Comparison of ENCODE assay signal across 7 cellular contexts in genomic region chr3:152216960-152217865, GRCh38. TPM values are rescaled to one million over a fixed set of nuclear protein-coding genes. Genes with fewer than 3 reads are reported as not detected.
A peak's percentile ranks its signal among the peaks of the same experiment; 100 is the strongest.
DNase-seq lines count a peak whose midpoint lies in the region; ATAC-seq and TF ChIP-seq lines count a peak whose summit lies in the region.
"Not testable (repeated sequence)": the region's sequence is repeated elsewhere in the genome, so short reads cannot be mapped to it uniquely, and the experiment has no call there.

No MANE protein-coding gene starts in this region.

- not testable (repeated sequence) for H3K4me3 ChIP-seq in CD4-positive, CD25-positive, alpha-beta regulatory T cell (ENCODE audit: low read depth, low read length); esophagus muscularis mucosa; right lobe of liver

- H3K27ac ChIP-seq in CD4-positive, CD25-positive, alpha-beta regulatory T cell (ENCODE audit: insufficient read depth, low read length, poor library complexity, severe bottlenecking), result peak overlapping the region; percentile 33
- peak overlapping the region; percentile 69 to 85 (median 78) for H3K27ac ChIP-seq in esophagus muscularis mucosa (replicated peaks in 1 of 4)
- H3K27ac ChIP-seq in right lobe of liver, result not testable (repeated sequence)

- H3K27me3 Mint-ChIP-seq in CD4-positive, CD25-positive, alpha-beta regulatory T cell; activated CD4-positive, alpha-beta T cell treated with anti-CD3 and anti-CD28 coated beads for 36 hours; activated naive CD8-positive, alpha-beta T cell; natural killer cell treated with Interleukin-12 subunit alpha and Interleukin-12 subunit beta and Interleukin-15 and Interleukin-18, amount 100 ng/mL, for 72 hours; stimulated activated naive B cell treated with anti-CD40 and anti-IgM and Interleukin-4, amounts not matched to agents 10 μg/mL and 1 μg/mL and 100 μg/mL, for 72 hours: not testable (repeated sequence)

- not testable (repeated sequence) for H3K36me3 Mint-ChIP-seq in CD4-positive, CD25-positive, alpha-beta regulatory T cell; activated CD4-positive, alpha-beta T cell treated with anti-CD3 and anti-CD28 coated beads for 36 hours (ENCODE audit: low read depth); activated naive CD8-positive, alpha-beta T cell; natural killer cell treated with Interleukin-12 subunit alpha and Interleukin-12 subunit beta and Interleukin-15 and Interleukin-18, amount 100 ng/mL, for 72 hours; stimulated activated naive B cell treated with anti-CD40 and anti-IgM and Interleukin-4, amounts not matched to agents 10 μg/mL and 1 μg/mL and 100 μg/mL, for 72 hours

- not testable (repeated sequence) for H3K9me3 Mint-ChIP-seq in CD4-positive, CD25-positive, alpha-beta regulatory T cell; activated CD4-positive, alpha-beta T cell treated with anti-CD3 and anti-CD28 coated beads for 36 hours (ENCODE audit: low read depth); activated naive CD8-positive, alpha-beta T cell (ENCODE audit: low read depth); natural killer cell treated with Interleukin-12 subunit alpha and Interleukin-12 subunit beta and Interleukin-15 and Interleukin-18, amount 100 ng/mL, for 72 hours; stimulated activated naive B cell treated with anti-CD40 and anti-IgM and Interleukin-4, amounts not matched to agents 10 μg/mL and 1 μg/mL and 100 μg/mL, for 72 hours

- H3K27ac Mint-ChIP-seq in CD4-positive, CD25-positive, alpha-beta regulatory T cell, result peak overlapping the region in 1 of 3 donors; percentile 32
- H3K27ac Mint-ChIP-seq in activated CD4-positive, alpha-beta T cell treated with anti-CD3 and anti-CD28 coated beads for 36 hours, result peak overlapping the region; percentile 96
- peak overlapping the region; percentile 95 for H3K27ac Mint-ChIP-seq in activated naive CD8-positive, alpha-beta T cell
- peak overlapping the region; percentile 65 to 92 for H3K27ac Mint-ChIP-seq in natural killer cell treated with Interleukin-12 subunit alpha and Interleukin-12 subunit beta and Interleukin-15 and Interleukin-18, amount 100 ng/mL, for 72 hours
- peak overlapping the region; percentile 71 for H3K27ac Mint-ChIP-seq in stimulated activated naive B cell treated with anti-CD40 and anti-IgM and Interleukin-4, amounts not matched to agents 10 μg/mL and 1 μg/mL and 100 μg/mL, for 72 hours

- POLR2A ChIA-PET in activated CD4-positive, alpha-beta T cell treated with anti-CD3 and anti-CD28 coated beads for 36 hours (lab: Charles Lee), result interaction anchor here (0.6 to 1.5 kb wide), 6 partner anchors 8 to 1001 kb away, joined by 3 to 8 read pairs (median 4); partner anchors contain the start of gene MBNL1

- TF ChIP-seq EP300 in esophagus muscularis mucosa (IDR thresholded peaks at IDR 0.05), result not testable (repeated sequence)

- H3K4me1 Mint-ChIP-seq in CD4-positive, CD25-positive, alpha-beta regulatory T cell, result peaks cover 44 to 77% (median 56%) of the 10 kb centered on the region in 4 donors
- peaks cover 68% of the 10 kb centered on the region for H3K4me1 Mint-ChIP-seq in activated CD4-positive, alpha-beta T cell treated with anti-CD3 and anti-CD28 coated beads for 36 hours
- peaks cover 66% of the 10 kb centered on the region for H3K4me1 Mint-ChIP-seq in activated naive CD8-positive, alpha-beta T cell (ENCODE audit: low read depth)
- peaks cover 27 to 51% of the 10 kb centered on the region in 2 donors for H3K4me1 Mint-ChIP-seq in natural killer cell treated with Interleukin-12 subunit alpha and Interleukin-12 subunit beta and Interleukin-15 and Interleukin-18, amount 100 ng/mL, for 72 hours (ENCODE audit: low read depth in 2 of 2)
- peaks cover 21 to 61% of the 10 kb centered on the region in 2 donors for H3K4me1 Mint-ChIP-seq in stimulated activated naive B cell treated with anti-CD40 and anti-IgM and Interleukin-4, amounts not matched to agents 10 μg/mL and 1 μg/mL and 100 μg/mL, for 72 hours

- peaks cover 34% of the 10 kb centered on the region for H3K4me1 ChIP-seq in CD4-positive, CD25-positive, alpha-beta regulatory T cell (ENCODE audit: control insufficient read depth, insufficient read depth, low read length, poor library complexity, severe bottlenecking)
- H3K4me1 ChIP-seq in esophagus muscularis mucosa, result peaks cover 5 to 74% (median 66%) of the 10 kb centered on the region in 4 donors
- H3K4me1 ChIP-seq in right lobe of liver, result not testable (repeated sequence)

- H3K4me3 Mint-ChIP-seq in CD4-positive, CD25-positive, alpha-beta regulatory T cell; activated CD4-positive, alpha-beta T cell treated with anti-CD3 and anti-CD28 coated beads for 36 hours: not testable (repeated sequence)
- peak overlapping the region; percentile 88 for H3K4me3 Mint-ChIP-seq in activated naive CD8-positive, alpha-beta T cell
- peak overlapping the region; percentile 73 for H3K4me3 Mint-ChIP-seq in natural killer cell treated with Interleukin-12 subunit alpha and Interleukin-12 subunit beta and Interleukin-15 and Interleukin-18, amount 100 ng/mL, for 72 hours
- H3K4me3 Mint-ChIP-seq in stimulated activated naive B cell treated with anti-CD40 and anti-IgM and Interleukin-4, amounts not matched to agents 10 μg/mL and 1 μg/mL and 100 μg/mL, for 72 hours, result peak overlapping the region in 1 of 2 donors; percentile 31

- WGBS in esophagus muscularis mucosa, result 90% methylated on average over 2 of the region's 34 CpGs
- 98% methylated on average over 11 of the region's 34 CpGs for WGBS in right lobe of liver (ENCODE audit: insufficient coverage, low coverage, low lambda C conversion rate, missing lambda C conversion rate)

- TF ChIP-seq CTCF in esophagus muscularis mucosa (IDR thresholded peaks at IDR 0.05); right lobe of liver (IDR thresholded peaks at IDR 0.05): not testable (repeated sequence)

- not testable (repeated sequence) for H3K36me3 ChIP-seq in CD4-positive, CD25-positive, alpha-beta regulatory T cell (ENCODE audit: control insufficient read depth, insufficient read depth, low read length); esophagus muscularis mucosa; right lobe of liver

- DNase-seq in CD4-positive, CD25-positive, alpha-beta regulatory T cell; activated CD4-positive, alpha-beta T cell treated with anti-CD3 and anti-CD28 coated beads for 36 hours; esophagus muscularis mucosa (ENCODE audit: extremely low spot score); natural killer cell treated with Interleukin-12 subunit alpha and Interleukin-12 subunit beta and Interleukin-15 and Interleukin-18, amount 100 ng/mL, for 72 hours (ENCODE audit: low spot score); stimulated activated naive B cell treated with anti-CD40 and anti-IgM and Interleukin-4, amounts not matched to agents 10 μg/mL and 1 μg/mL and 100 μg/mL, for 72 hours: not testable (repeated sequence)
- DNase-seq in right lobe of liver, result peak in 2 of 3 donors; percentile 21 to 43

- not testable (repeated sequence) for H3K9me3 ChIP-seq in CD4-positive, CD25-positive, alpha-beta regulatory T cell (ENCODE audit: control insufficient read depth in 2 of 2, low read length in 2 of 2); esophagus muscularis mucosa; right lobe of liver

- CTCF ChIA-PET in activated CD4-positive, alpha-beta T cell treated with anti-CD3 and anti-CD28 coated beads for 36 hours (lab: Charles Lee), result interaction anchor here (1.0 to 2.0 kb wide), 10 partner anchors 8 to 59 kb away, joined by 3 to 5 read pairs (median 3); no protein-coding TSS in a partner anchor

- ATAC-seq in CD4-positive, CD25-positive, alpha-beta regulatory T cell (ENCODE audit: low read depth in 2 of 2); activated CD4-positive, alpha-beta T cell treated with anti-CD3 and anti-CD28 coated beads for 36 hours; right lobe of liver; natural killer cell treated with Interleukin-12 subunit alpha and Interleukin-12 subunit beta and Interleukin-15 and Interleukin-18, amount 100 ng/mL, for 72 hours; stimulated activated naive B cell treated with anti-CD40 and anti-IgM and Interleukin-4, amounts not matched to agents 10 μg/mL and 1 μg/mL and 100 μg/mL, for 72 hours (replicated peaks): not testable (repeated sequence)

- intact Hi-C loops in activated CD4-positive, alpha-beta T cell treated with anti-CD3 and anti-CD28 coated beads for 36 hours (cut with DNase I, micrococcal nuclease); esophagus muscularis mucosa (cut with DNase I); right lobe of liver (cut with DNase I): not testable (repeated sequence)

- TF ChIP-seq POLR2A in esophagus muscularis mucosa (IDR thresholded peaks at IDR 0.05; ENCODE audit: low read depth); right lobe of liver (IDR thresholded peaks at IDR 0.05): not testable (repeated sequence)

- not testable (repeated sequence) for H3K27me3 ChIP-seq in CD4-positive, CD25-positive, alpha-beta regulatory T cell (ENCODE audit: control insufficient read depth, insufficient read depth, low read length); esophagus muscularis mucosa; right lobe of liver

RNA-seq across cellular contexts. Expression of gene MBNL1, which starts 51.5 kb away (rescaled TPM):
- 726 TPM for total RNA-seq in CD4-positive, CD25-positive, alpha-beta regulatory T cell
- 100 to 1,000 TPM; 221 to 262 (median 237) TPM for polyA plus RNA-seq in CD4-positive, CD25-positive, alpha-beta regulatory T cell
- 100 to 1,000 TPM; 317 to 481 TPM for total RNA-seq in activated CD4-positive, alpha-beta T cell treated with anti-CD3 and anti-CD28 coated beads for 36 hours
- total RNA-seq in esophagus muscularis mucosa (100 to 1,000 TPM; 635 to 868 (median 720) TPM), right lobe of liver (10 to 100 TPM; 49.9 to 89.6 (median 63.2) TPM)
- 100 to 1,000 TPM; 353 to 509 TPM for total RNA-seq in natural killer cell treated with Interleukin-12 subunit alpha and Interleukin-12 subunit beta and Interleukin-15 and Interleukin-18, amount 100 ng/mL, for 72 hours
